In genomic region chr14:91614187-91614586, GRCh38 we compare ENCODE assay signal across 1 cellular context.
A peak's percentile ranks its signal among the peaks of the same experiment; 100 is the strongest.
TF ChIP-seq lines count a peak whose summit lies in the region.

No MANE protein-coding gene starts in this region.

TF ChIP-seq in K562, 482 proteins besides CTCF, POLR2A, EP300 and RAD21 (continued from another document and continues in another):
- TF ChIP-seq EP400 (IDR thresholded peaks at IDR 0.05) (0 out of 2 replicates have a peak, but pooled peaks have one; percentile 32), POLR2G (IDR thresholded peaks at IDR 0.05; ENCODE audit: low read depth, low read length) (no peak), ZNF175 (CRISPR knock-in tag; IDR thresholded peaks at IDR 0.05; ENCODE audit: low read depth) (0 out of 2 replicates have a peak, but pooled peaks have one; percentile 30), NCOR1 (IDR thresholded peaks at IDR 0.05) (0 out of 2 replicates have a peak, but pooled peaks have one; percentile 8), ZNF592 (IDR thresholded peaks at IDR 0.05) (peak; percentile 49; the same call in 1 of the 2 replicates), NFIX (CRISPR knock-in tag; IDR thresholded peaks at IDR 0.05; ENCODE audit: low read depth) (no peak), ATF6 (CRISPR knock-in tag; IDR thresholded peaks at IDR 0.05) (no peak), ZNF140 (CRISPR knock-in tag; IDR thresholded peaks at IDR 0.05) (no peak), MCM5 (IDR thresholded peaks at IDR 0.05; ENCODE audit: low read depth) (no peak), DPF2 (IDR thresholded peaks at IDR 0.05) (peak; percentile 88), CGGBP1 (CRISPR knock-in tag; IDR thresholded peaks at IDR 0.05) (no peak), CHAMP1 (IDR thresholded peaks at IDR 0.05) (no peak), RREB1 (CRISPR knock-in tag; IDR thresholded peaks at IDR 0.05) (no peak), MEF2D (tag; conservative IDR thresholded peaks at IDR 0.05; ENCODE audit: low read depth) (0 out of 2 replicates have a peak, but pooled peaks have one; percentile 20), PHTF2 (CRISPR knock-in tag; IDR thresholded peaks at IDR 0.05) (no peak), UBTF (IDR thresholded peaks at IDR 0.05; ENCODE audit: borderline replicate concordance in 1 of 2, low read depth in 2 of 2, low read length in 2 of 2) (no peak), POLR2AphosphoS2 (IDR thresholded peaks at IDR 0.05; ENCODE audit: low read length) (no peak), PTBP1 (IDR thresholded peaks at IDR 0.05; ENCODE audit: low read depth, low read length) (no peak), SMARCE1 (IDR thresholded peaks at IDR 0.05) (peak; percentile 80; the same call in 1 of the 2 replicates), NFE2L1 (tag; IDR thresholded peaks at IDR 0.05; ENCODE audit: borderline replicate concordance, low read depth) (peak; percentile 94), RFX1 (IDR thresholded peaks at IDR 0.05) (no peak), SETDB1 (IDR thresholded peaks at IDR 0.05; ENCODE audit: low read length) (no peak), CREBBP (IDR thresholded peaks at IDR 0.05; ENCODE audit: low read depth, low read length) (no peak), RFX7 (CRISPR knock-in tag; IDR thresholded peaks at IDR 0.05) (no peak), RB1 (IDR thresholded peaks at IDR 0.05; ENCODE audit: low read depth) (no peak), E2F1 (CRISPR knock-in tag; IDR thresholded peaks at IDR 0.05) (no peak), BHLHE40 (IDR thresholded peaks at IDR 0.05; ENCODE audit: low read length) (no peak), CTBP1 (IDR thresholded peaks at IDR 0.05; ENCODE audit: borderline replicate concordance) (0 out of 2 replicates have a peak, but pooled peaks have one; percentile 33), MAFF (IDR thresholded peaks at IDR 0.05; ENCODE audit: low read length) (peak; percentile 96), FOSL1 (tag; conservative IDR thresholded peaks at IDR 0.05) (peak; percentile 56), ZNF133 (CRISPR knock-in tag; IDR thresholded peaks at IDR 0.05) (no peak), BRCA1 (IDR thresholded peaks at IDR 0.05) (no peak), BRCA1 (CRISPR knock-in tag; IDR thresholded peaks at IDR 0.05) (no peak), ZEB2 (IDR thresholded peaks at IDR 0.05) (peak; percentile 63; the same call in 1 of the 2 replicates), SFPQ (IDR thresholded peaks at IDR 0.05; ENCODE audit: low read depth, low read length) (no peak), ZNF395 (CRISPR knock-in tag; IDR thresholded peaks at IDR 0.05) (no peak), TBP (optimal IDR thresholded peaks at IDR 0.05; ENCODE audit: low read depth, low read length) (no peak), CXXC5 (CRISPR knock-in tag; IDR thresholded peaks at IDR 0.05) (0 out of 2 replicates have a peak, but pooled peaks have one; percentile 14), GATAD2B (IDR thresholded peaks at IDR 0.05; ENCODE audit: borderline replicate concordance) (no peak), NELFE (IDR thresholded peaks at IDR 0.05; ENCODE audit: insufficient read depth, insufficient read length) (no peak), BACH1 (tag; IDR thresholded peaks at IDR 0.05) (peak; percentile 97)
